Comparison of ENCODE assay signal across 1 cellular context in genomic region chr15:92165001-92165346, GRCh38.
A peak's percentile ranks its signal among the peaks of the same experiment; 100 is the strongest.
TF ChIP-seq lines count a peak whose summit lies in the region.

No MANE protein-coding gene starts in this region.

TF ChIP-seq in HepG2, 621 proteins besides CTCF, POLR2A, EP300 and RAD21 (continued from another document):
- 0 out of 2 replicates have a peak, but pooled peaks have one; percentile 0 for TF ChIP-seq KDM4B (CRISPR knock-in tag; IDR thresholded peaks at IDR 0.05)
- TF ChIP-seq SP5 (CRISPR knock-in tag; IDR thresholded peaks at IDR 0.05; ENCODE audit: borderline replicate concordance, low read depth), result no peak
- TF ChIP-seq ZFX (CRISPR knock-in tag; IDR thresholded peaks at IDR 0.05; ENCODE audit: low read depth), result 0 out of 2 replicates have a peak, but pooled peaks have one; percentile 14
- TF ChIP-seq PRDM10 (CRISPR knock-in tag; IDR thresholded peaks at IDR 0.05; ENCODE audit: low read depth), result no peak
- TF ChIP-seq ELF3 (CRISPR knock-in tag; IDR thresholded peaks at IDR 0.05), result 0 out of 2 replicates have a peak, but pooled peaks have one; percentile 1
- TF ChIP-seq CREM (IDR thresholded peaks at IDR 0.05), result 0 out of 2 replicates have a peak, but pooled peaks have one; percentile 7
- no peak for TF ChIP-seq CREM (CRISPR knock-in tag; IDR thresholded peaks at IDR 0.05)
TF ChIP-seq in HepG2: peak in this region for 23.
